8 cellular contexts compared by ENCODE assay signal in genomic region chr12:125606312-125606711, GRCh38.
"Had no signal": no experiment of that assay in that cellular context is flagged by ENCODE, and none has a peak within 500 bp of the region (broad histone marks: within the 10 kb centered on the region; RNA-seq: fewer than 3 reads in every experiment).

No MANE protein-coding gene starts in this region.

- ATAC-seq: GM23338, HCT116 had no signal

- H3K4me1 ChIP-seq: HAP-1 had no signal

- H3K9ac ChIP-seq: KMS-11 had no signal

- H3K36me3 ChIP-seq: HAP-1 had no signal

- H3K27ac ChIP-seq: HL-60, KMS-11 had no signal

- DNase-seq: H7, HFFc6, KBM-7 had no signal

- H3K4me3 ChIP-seq: GM23338, HAP-1 had no signal

- H3K9me3 ChIP-seq: HAP-1 had no signal

- H3K4me2 ChIP-seq: GM23338, KMS-11 had no signal

- H2AFZ ChIP-seq: GM23338 had no signal
